25 cellular contexts compared by ENCODE assay signal in the genomic region with DNA sequence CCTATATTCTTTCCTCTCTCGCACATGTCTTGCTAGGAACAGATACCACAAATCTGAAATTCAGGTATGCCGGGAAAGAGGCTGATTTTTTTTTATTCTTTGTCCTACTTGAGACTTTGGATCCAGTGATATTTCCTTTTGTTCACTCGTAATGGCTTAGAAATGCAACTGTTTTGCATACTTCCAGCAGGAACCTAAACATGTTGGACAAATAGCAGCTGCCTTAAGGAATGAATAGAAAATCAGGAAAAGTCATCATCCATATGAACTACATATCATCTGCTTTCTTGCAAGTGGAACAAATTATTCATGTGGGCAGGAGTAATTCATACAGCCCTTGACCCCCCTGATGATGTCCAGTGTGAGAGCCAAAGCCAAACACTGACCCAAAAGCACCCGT.
"Had no signal": no experiment of that assay in that cellular context is flagged by ENCODE, and none has a peak within 500 bp of the region (broad histone marks: within the 10 kb centered on the region; RNA-seq: fewer than 3 reads in every experiment).

No MANE protein-coding gene starts in this region.

- H3K4me3 Mint-ChIP-seq: memory B cell; nephron; neural progenitor cell; stimulated activated naive B cell treated with anti-CD40 and anti-IgM and Interleukin-4, amounts not matched to agents 10 μg/mL and 1 μg/mL and 100 μg/mL, for 72 hours; stimulated activated naive CD8-positive, alpha-beta T cell treated with anti-CD3 and anti-CD28 coated beads, Interleukin-15, Interleukin-2, amounts not matched to agents 100 ng/mL and 50 ng/mL, for 24 hours had no signal

- H3K4me3 ChIP-seq: dorsolateral prefrontal cortex, gastroesophageal sphincter, heart left ventricle, hepatocyte, lung, neural progenitor cell, right lobe of liver, thoracic aorta, transverse colon, vagina had no signal

- DNase-seq: dorsolateral prefrontal cortex; effector CD4-positive, alpha-beta T cell; foreskin keratinocyte; heart left ventricle; kidney; right lobe of liver; small intestine; stimulated activated CD4-positive, alpha-beta T cell treated with anti-CD3 and anti-CD28 coated beads, Interleukin-15, amount 100 ng/mL, for 24 hours; stimulated activated CD4-positive, alpha-beta T cell treated with anti-CD3 and anti-CD28 coated beads, Interleukin-2, amount 100 ng/mL, for 48 hours; stimulated activated naive B cell treated with anti-CD40 and anti-IgM and Interleukin-4, amounts not matched to agents 10 μg/mL and 1 μg/mL and 100 μg/mL, for 72 hours; transverse colon had no signal

- H3K27ac ChIP-seq: dorsolateral prefrontal cortex, epithelial cell of prostate, foreskin keratinocyte, gastroesophageal sphincter, heart left ventricle, hepatocyte, neural progenitor cell, parathyroid adenoma, right lobe of liver, thoracic aorta, transverse colon, vagina had no signal

- H3K9me3 ChIP-seq: gastroesophageal sphincter, right lobe of liver, thoracic aorta, transverse colon, vagina had no signal

- ATAC-seq: esophagus mucosa; foreskin keratinocyte; gastroesophageal sphincter; heart left ventricle; left lobe of liver; right lobe of liver; stimulated activated naive B cell treated with anti-CD40 and anti-IgM and Interleukin-4, amounts not matched to agents 10 μg/mL and 1 μg/mL and 100 μg/mL, for 72 hours had no signal

- H3K9me3 Mint-ChIP-seq: memory B cell had no signal

- H3K4me1 ChIP-seq: parathyroid adenoma had no signal

- H3K36me3 ChIP-seq: heart left ventricle, neural progenitor cell, right lobe of liver, thoracic aorta, transverse colon, vagina had no signal

- H2AFZ ChIP-seq: hepatocyte, neural progenitor cell, parathyroid adenoma had no signal

- H3K79me2 ChIP-seq: parathyroid adenoma had no signal

- H3K4me2 ChIP-seq: hepatocyte, neural progenitor cell had no signal

- H3K27ac Mint-ChIP-seq: memory B cell; nephron; neural progenitor cell; progenitor cell of endocrine pancreas; stimulated activated naive B cell treated with anti-CD40 and anti-IgM and Interleukin-4, amounts not matched to agents 10 μg/mL and 1 μg/mL and 100 μg/mL, for 72 hours; stimulated activated naive CD8-positive, alpha-beta T cell treated with anti-CD3 and anti-CD28 coated beads, Interleukin-15, Interleukin-2, amounts not matched to agents 100 ng/mL and 50 ng/mL, for 24 hours had no signal

- H3K27me3 ChIP-seq: dorsolateral prefrontal cortex, foreskin keratinocyte, gastroesophageal sphincter, heart left ventricle, hepatocyte, neural progenitor cell, right lobe of liver, transverse colon, vagina had no signal

- H3K27me3 Mint-ChIP-seq: memory B cell; progenitor cell of endocrine pancreas; stimulated activated naive B cell treated with anti-CD40 and anti-IgM and Interleukin-4, amounts not matched to agents 10 μg/mL and 1 μg/mL and 100 μg/mL, for 72 hours; stimulated activated naive CD8-positive, alpha-beta T cell treated with anti-CD3 and anti-CD28 coated beads, Interleukin-15, Interleukin-2, amounts not matched to agents 100 ng/mL and 50 ng/mL, for 24 hours had no signal
